ENCODE assay signal across 1 cellular context in genomic region chr3:149455989-149456388, GRCh38.
TF ChIP-seq lines count a peak whose summit lies in the region.

No MANE protein-coding gene starts in this region.

TF ChIP-seq in SK-N-SH treated with all-trans-retinoic acid at 6 μM for 48 hours, 23 proteins besides CTCF, POLR2A, EP300 and RAD21 (continued from another document):
- TF ChIP-seq TSHZ2 (CRISPR knock-in tag; IDR thresholded peaks at IDR 0.05) (no peak), ESRRG (CRISPR knock-in tag; IDR thresholded peaks at IDR 0.05) (no peak), PPARA (CRISPR knock-in tag; IDR thresholded peaks at IDR 0.05; ENCODE audit: borderline replicate concordance) (no peak), TOX (CRISPR knock-in tag; IDR thresholded peaks at IDR 0.05; ENCODE audit: borderline replicate concordance) (no peak), PATZ1 (CRISPR knock-in tag; IDR thresholded peaks at IDR 0.05; ENCODE audit: borderline replicate concordance) (no peak), CSRNP3 (CRISPR knock-in tag; IDR thresholded peaks at IDR 0.05) (no peak), ZNF565 (CRISPR knock-in tag; conservative IDR thresholded peaks at IDR 0.05; ENCODE audit: low read depth) (no peak), TCF4 (CRISPR knock-in tag; IDR thresholded peaks at IDR 0.05; ENCODE audit: borderline replicate concordance) (no peak), OSR1 (CRISPR knock-in tag; IDR thresholded peaks at IDR 0.05) (no peak), SNAI2 (CRISPR knock-in tag; IDR thresholded peaks at IDR 0.05) (no peak)
